2 cellular contexts compared by ENCODE assay signal in the genomic region with DNA sequence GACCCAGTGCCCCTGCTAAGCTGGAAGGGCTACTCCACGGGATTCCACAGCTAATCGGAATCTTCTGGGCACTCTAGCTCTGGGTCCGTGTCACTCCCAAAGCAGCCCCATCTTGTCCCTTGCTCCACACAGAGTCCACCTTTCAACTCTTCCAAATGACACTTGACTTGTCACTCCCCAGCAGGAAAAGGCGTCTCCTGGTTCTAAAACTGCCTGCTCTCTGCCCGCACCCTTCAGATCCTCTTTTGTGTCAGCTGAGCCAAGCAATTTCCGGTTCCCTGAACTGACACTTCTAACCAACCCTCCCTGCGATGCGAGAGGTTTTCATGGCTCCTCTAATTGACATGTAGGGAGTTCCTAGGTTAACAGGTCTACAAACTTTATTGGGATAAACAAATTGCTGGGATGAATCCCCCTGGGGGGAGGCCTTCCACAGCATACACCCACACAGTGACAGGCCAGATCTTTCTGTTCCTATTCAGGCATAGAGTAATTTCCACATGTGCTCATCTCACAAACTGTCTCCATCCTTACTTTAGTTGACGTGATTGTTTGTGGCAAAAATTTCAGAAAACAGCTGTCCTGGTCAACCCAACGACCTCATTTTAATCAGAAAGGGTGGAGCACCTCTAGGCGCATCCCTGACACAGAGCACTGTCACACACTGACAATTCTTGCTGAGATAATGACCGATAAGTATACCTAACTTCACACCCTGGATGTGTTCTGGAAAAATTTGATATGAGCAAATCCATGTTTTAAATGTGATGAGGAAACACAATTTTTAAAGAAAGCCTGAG.
TF ChIP-seq lines count a peak whose summit lies in the region.

No MANE protein-coding gene starts in this region.

TF ChIP-seq in liver, 16 proteins besides CTCF, POLR2A, EP300 and RAD21 (continued from another document):
- TF ChIP-seq, protein P1, sequence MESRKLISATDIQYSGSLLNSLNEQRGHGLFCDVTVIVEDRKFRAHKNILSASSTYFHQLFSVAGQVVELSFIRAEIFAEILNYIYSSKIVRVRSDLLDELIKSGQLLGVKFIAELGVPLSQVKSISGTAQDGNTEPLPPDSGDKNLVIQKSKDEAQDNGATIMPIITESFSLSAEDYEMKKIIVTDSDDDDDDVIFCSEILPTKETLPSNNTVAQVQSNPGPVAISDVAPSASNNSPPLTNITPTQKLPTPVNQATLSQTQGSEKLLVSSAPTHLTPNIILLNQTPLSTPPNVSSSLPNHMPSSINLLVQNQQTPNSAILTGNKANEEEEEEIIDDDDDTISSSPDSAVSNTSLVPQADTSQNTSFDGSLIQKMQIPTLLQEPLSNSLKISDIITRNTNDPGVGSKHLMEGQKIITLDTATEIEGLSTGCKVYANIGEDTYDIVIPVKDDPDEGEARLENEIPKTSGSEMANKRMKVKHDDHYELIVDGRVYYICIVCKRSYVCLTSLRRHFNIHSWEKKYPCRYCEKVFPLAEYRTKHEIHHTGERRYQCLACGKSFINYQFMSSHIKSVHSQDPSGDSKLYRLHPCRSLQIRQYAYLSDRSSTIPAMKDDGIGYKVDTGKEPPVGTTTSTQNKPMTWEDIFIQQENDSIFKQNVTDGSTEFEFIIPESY (IDR thresholded peaks at IDR 0.05) = no peak
- TF ChIP-seq, protein P2, sequence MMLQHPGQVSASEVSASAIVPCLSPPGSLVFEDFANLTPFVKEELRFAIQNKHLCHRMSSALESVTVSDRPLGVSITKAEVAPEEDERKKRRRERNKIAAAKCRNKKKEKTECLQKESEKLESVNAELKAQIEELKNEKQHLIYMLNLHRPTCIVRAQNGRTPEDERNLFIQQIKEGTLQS (IDR thresholded peaks at IDR 0.05) = no peak
- TF ChIP-seq, protein P3, sequence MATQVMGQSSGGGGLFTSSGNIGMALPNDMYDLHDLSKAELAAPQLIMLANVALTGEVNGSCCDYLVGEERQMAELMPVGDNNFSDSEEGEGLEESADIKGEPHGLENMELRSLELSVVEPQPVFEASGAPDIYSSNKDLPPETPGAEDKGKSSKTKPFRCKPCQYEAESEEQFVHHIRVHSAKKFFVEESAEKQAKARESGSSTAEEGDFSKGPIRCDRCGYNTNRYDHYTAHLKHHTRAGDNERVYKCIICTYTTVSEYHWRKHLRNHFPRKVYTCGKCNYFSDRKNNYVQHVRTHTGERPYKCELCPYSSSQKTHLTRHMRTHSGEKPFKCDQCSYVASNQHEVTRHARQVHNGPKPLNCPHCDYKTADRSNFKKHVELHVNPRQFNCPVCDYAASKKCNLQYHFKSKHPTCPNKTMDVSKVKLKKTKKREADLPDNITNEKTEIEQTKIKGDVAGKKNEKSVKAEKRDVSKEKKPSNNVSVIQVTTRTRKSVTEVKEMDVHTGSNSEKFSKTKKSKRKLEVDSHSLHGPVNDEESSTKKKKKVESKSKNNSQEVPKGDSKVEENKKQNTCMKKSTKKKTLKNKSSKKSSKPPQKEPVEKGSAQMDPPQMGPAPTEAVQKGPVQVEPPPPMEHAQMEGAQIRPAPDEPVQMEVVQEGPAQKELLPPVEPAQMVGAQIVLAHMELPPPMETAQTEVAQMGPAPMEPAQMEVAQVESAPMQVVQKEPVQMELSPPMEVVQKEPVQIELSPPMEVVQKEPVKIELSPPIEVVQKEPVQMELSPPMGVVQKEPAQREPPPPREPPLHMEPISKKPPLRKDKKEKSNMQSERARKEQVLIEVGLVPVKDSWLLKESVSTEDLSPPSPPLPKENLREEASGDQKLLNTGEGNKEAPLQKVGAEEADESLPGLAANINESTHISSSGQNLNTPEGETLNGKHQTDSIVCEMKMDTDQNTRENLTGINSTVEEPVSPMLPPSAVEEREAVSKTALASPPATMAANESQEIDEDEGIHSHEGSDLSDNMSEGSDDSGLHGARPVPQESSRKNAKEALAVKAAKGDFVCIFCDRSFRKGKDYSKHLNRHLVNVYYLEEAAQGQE (IDR thresholded peaks at IDR 0.05) = no peak
- no peak for TF ChIP-seq NR2F2 (IDR thresholded peaks at IDR 0.05)
- TF ChIP-seq HNF4G (IDR thresholded peaks at IDR 0.05) = no peak
- TF ChIP-seq TAF1 (conservative IDR thresholded peaks at IDR 0.05) = no peak
- TF ChIP-seq RXRA (IDR thresholded peaks at IDR 0.05) = no peak

TF ChIP-seq in HepG2, 621 proteins besides CTCF, POLR2A, EP300 and RAD21 (continued from another document):
- TF ChIP-seq, protein P4, sequence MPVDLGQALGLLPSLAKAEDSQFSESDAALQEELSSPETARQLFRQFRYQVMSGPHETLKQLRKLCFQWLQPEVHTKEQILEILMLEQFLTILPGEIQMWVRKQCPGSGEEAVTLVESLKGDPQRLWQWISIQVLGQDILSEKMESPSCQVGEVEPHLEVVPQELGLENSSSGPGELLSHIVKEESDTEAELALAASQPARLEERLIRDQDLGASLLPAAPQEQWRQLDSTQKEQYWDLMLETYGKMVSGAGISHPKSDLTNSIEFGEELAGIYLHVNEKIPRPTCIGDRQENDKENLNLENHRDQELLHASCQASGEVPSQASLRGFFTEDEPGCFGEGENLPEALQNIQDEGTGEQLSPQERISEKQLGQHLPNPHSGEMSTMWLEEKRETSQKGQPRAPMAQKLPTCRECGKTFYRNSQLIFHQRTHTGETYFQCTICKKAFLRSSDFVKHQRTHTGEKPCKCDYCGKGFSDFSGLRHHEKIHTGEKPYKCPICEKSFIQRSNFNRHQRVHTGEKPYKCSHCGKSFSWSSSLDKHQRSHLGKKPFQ (CRISPR knock-in tag; IDR thresholded peaks at IDR 0.05; ENCODE audit: insufficient replicate concordance) = no peak
- no peak for TF ChIP-seq LCORL (IDR thresholded peaks at IDR 0.05)
- no peak for TF ChIP-seq LCORL (CRISPR knock-in tag; IDR thresholded peaks at IDR 0.05)
- TF ChIP-seq, protein P5, sequence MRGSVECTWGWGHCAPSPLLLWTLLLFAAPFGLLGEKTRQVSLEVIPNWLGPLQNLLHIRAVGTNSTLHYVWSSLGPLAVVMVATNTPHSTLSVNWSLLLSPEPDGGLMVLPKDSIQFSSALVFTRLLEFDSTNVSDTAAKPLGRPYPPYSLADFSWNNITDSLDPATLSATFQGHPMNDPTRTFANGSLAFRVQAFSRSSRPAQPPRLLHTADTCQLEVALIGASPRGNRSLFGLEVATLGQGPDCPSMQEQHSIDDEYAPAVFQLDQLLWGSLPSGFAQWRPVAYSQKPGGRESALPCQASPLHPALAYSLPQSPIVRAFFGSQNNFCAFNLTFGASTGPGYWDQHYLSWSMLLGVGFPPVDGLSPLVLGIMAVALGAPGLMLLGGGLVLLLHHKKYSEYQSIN (CRISPR knock-in tag; IDR thresholded peaks at IDR 0.05; ENCODE audit: borderline replicate concordance) = no peak
- no peak for TF ChIP-seq ZNF10 (CRISPR knock-in tag; IDR thresholded peaks at IDR 0.05; ENCODE audit: borderline replicate concordance, low read depth)
- TF ChIP-seq, protein P6, sequence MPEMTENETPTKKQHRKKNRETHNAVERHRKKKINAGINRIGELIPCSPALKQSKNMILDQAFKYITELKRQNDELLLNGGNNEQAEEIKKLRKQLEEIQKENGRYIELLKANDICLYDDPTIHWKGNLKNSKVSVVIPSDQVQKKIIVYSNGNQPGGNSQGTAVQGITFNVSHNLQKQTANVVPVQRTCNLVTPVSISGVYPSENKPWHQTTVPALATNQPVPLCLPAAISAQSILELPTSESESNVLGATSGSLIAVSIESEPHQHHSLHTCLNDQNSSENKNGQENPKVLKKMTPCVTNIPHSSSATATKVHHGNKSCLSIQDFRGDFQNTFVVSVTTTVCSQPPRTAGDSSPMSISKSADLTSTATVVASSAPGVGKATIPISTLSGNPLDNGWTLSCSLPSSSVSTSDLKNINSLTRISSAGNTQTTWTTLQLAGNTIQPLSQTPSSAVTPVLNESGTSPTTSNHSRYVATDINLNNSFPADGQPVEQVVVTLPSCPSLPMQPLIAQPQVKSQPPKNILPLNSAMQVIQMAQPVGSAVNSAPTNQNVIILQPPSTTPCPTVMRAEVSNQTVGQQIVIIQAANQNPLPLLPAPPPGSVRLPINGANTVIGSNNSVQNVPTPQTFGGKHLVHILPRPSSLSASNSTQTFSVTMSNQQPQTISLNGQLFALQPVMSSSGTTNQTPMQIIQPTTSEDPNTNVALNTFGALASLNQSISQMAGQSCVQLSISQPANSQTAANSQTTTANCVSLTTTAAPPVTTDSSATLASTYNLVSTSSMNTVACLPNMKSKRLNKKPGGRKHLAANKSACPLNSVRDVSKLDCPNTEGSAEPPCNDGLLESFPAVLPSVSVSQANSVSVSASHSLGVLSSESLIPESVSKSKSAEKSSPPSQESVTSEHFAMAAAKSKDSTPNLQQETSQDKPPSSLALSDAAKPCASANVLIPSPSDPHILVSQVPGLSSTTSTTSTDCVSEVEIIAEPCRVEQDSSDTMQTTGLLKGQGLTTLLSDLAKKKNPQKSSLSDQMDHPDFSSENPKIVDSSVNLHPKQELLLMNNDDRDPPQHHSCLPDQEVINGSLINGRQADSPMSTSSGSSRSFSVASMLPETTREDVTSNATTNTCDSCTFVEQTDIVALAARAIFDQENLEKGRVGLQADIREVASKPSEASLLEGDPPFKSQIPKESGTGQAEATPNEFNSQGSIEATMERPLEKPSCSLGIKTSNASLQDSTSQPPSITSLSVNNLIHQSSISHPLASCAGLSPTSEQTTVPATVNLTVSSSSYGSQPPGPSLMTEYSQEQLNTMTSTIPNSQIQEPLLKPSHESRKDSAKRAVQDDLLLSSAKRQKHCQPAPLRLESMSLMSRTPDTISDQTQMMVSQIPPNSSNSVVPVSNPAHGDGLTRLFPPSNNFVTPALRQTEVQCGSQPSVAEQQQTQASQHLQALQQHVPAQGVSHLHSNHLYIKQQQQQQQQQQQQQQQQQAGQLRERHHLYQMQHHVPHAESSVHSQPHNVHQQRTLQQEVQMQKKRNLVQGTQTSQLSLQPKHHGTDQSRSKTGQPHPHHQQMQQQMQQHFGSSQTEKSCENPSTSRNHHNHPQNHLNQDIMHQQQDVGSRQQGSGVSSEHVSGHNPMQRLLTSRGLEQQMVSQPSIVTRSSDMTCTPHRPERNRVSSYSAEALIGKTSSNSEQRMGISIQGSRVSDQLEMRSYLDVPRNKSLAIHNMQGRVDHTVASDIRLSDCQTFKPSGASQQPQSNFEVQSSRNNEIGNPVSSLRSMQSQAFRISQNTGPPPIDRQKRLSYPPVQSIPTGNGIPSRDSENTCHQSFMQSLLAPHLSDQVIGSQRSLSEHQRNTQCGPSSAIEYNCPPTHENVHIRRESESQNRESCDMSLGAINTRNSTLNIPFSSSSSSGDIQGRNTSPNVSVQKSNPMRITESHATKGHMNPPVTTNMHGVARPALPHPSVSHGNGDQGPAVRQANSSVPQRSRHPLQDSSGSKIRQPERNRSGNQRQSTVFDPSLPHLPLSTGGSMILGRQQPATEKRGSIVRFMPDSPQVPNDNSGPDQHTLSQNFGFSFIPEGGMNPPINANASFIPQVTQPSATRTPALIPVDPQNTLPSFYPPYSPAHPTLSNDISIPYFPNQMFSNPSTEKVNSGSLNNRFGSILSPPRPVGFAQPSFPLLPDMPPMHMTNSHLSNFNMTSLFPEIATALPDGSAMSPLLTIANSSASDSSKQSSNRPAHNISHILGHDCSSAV (CRISPR knock-in tag; IDR thresholded peaks at IDR 0.05; ENCODE audit: borderline replicate concordance) = no peak
- TF ChIP-seq POLR2AphosphoS5 (IDR thresholded peaks at IDR 0.05; ENCODE audit: low read depth, low read length) = no peak
